Comparison of ENCODE assay signal across 27 cellular contexts in the genomic region with DNA sequence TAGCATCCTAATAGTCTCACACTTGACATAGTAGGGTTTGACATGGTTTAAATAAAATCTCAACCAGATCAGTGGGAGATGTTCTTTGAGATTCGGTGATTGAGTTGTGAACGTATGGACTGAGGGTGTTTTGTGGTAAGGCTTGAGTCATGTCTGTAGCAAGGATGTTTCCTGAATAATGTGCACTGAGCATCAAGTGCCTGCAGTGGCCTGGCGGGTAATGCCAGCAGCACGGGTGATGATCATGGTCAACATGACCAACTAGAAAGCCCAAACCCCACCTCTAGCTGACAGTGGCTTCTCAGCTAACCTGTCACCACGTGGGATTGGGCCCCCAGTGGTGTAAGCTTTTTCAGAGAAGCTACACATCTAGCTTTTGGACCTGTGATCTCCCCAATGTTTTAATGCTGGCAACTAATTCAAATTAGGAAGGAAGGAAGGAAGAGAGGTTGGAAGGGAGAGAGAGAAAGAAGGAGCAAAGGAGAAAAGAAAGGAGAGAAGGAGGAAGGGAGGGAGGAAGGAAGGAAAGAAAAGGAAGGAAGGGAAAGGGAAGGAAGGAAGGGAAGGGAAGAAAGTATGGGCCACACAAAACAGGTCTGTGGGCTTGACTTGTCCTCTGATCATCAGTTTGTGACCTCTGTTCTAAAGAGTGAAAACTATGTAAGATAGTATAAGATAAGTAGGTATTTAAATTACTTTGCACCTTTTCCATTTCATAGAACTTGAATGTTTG. TPM values are rescaled to one million over a fixed set of nuclear protein-coding genes. Genes with fewer than 3 reads are reported as not detected.
A peak's percentile ranks its signal among the peaks of the same experiment; 100 is the strongest.
DNase-seq lines count a peak whose midpoint lies in the region; ATAC-seq, FAIRE-seq and TF ChIP-seq lines count a peak whose summit lies in the region.
"Had no signal": no experiment of that assay in that cellular context is flagged by ENCODE, and none has a peak within 500 bp of the region (broad histone marks: within the 10 kb centered on the region; RNA-seq: fewer than 3 reads in every experiment).

No MANE protein-coding gene starts in this region.

- no peaks in the 10 kb centered on the region for H4K20me1 ChIP-seq in HepG2 (ENCODE audit: insufficient read depth, low read length)
- H4K20me1 ChIP-seq: BLaER1 treated with 17β-estradiol and CSF1 and Interleukin-3, amounts not matched to agents 10 nM and 100 nM had no signal

- POLR2A ChIA-PET in HepG2 (lab: Yijun Ruan, JAX), result interaction anchor here (1.5 kb wide), 1 partner anchor 20 kb away, joined by 5 read pairs; no protein-coding TSS in a partner anchor

- H3K9ac ChIP-seq in HepG2 (ENCODE audit: insufficient read depth, low read depth, low read length), result no peak overlapping the region
- H3K9ac ChIP-seq: BLaER1 treated with 17β-estradiol and CSF1 and Interleukin-3, amounts not matched to agents 10 nM and 100 nM; GM23248 had no signal

- no peak overlapping the region for H3K4me3 Mint-ChIP-seq in effector memory CD8-positive, alpha-beta T cell
- H3K4me3 Mint-ChIP-seq in natural killer cell, result no peak overlapping the region
- H3K4me3 Mint-ChIP-seq in HFFc6, result no peak overlapping the region
- H3K4me3 Mint-ChIP-seq: CD14-positive monocyte; CD4-positive, alpha-beta T cell; CD8-positive, alpha-beta memory T cell had no signal

- TF ChIP-seq POLR2A in HepG2 (IDR thresholded peaks at IDR 0.05; ENCODE audit: insufficient read depth in 1 of 2, low read depth in 2 of 2, low read length in 2 of 2) (no peak), right lobe of liver (IDR thresholded peaks at IDR 0.05) (no peak)

- H3K79me2 ChIP-seq in HepG2 (ENCODE audit: insufficient read depth, low read length), result no peaks in the 10 kb centered on the region

- in situ Hi-C loops in HepG2 (cut with HindIII; ENCODE audit: extremely low pct_ligation_motif_present, low pct_unique_long_range_greater_than_20kb), result no loop called here

- H3K27me3 ChIP-seq in HepG2 (ENCODE audit: control insufficient read depth in 1 of 2, insufficient read depth in 2 of 2, low read length in 2 of 2), result no peaks in the 10 kb centered on the region
- H3K27me3 ChIP-seq in right lobe of liver, result no peaks in the 10 kb centered on the region
- H3K27me3 ChIP-seq: BE2C; BLaER1 treated with 17β-estradiol and CSF1 and Interleukin-3, amounts not matched to agents 10 nM and 100 nM had no signal

- H3K4me3 ChIP-seq in HepG2 (replicated peaks in 1 of 3; ENCODE audit: insufficient read depth in 1 of 3, low read depth in 2 of 3, low read length in 3 of 3) (no peak overlapping the region), right lobe of liver (no peak overlapping the region)
- H3K4me3 ChIP-seq: A549; BLaER1 treated with 17β-estradiol and CSF1 and Interleukin-3, amounts not matched to agents 10 nM and 100 nM; GM23248 had no signal

- TF ChIP-seq EP300 in HepG2 (IDR thresholded peaks at IDR 0.05; ENCODE audit: low read depth in 2 of 2, low read length in 2 of 2) (no peak), HepG2 (CRISPR knock-in tag; IDR thresholded peaks at IDR 0.05; ENCODE audit: borderline replicate concordance) (no peak)

- no peak for TF ChIP-seq CTCF in HepG2 (CRISPR knock-in tag; IDR thresholded peaks at IDR 0.05)
- no peak for TF ChIP-seq CTCF in right lobe of liver (IDR thresholded peaks at IDR 0.05)
- no peak for TF ChIP-seq CTCF in natural killer cell (IDR thresholded peaks at IDR 0.05)
- TF ChIP-seq CTCF in HFFc6 (IDR thresholded peaks at IDR 0.05), result no peak

- 69% methylated on average over 5 of the region's 5 CpGs for WGBS in HepG2 (ENCODE audit: low lambda C conversion rate)
- 17% methylated on average over 2 of the region's 5 CpGs for WGBS in right lobe of liver (ENCODE audit: insufficient coverage, low coverage, low lambda C conversion rate, missing lambda C conversion rate)

- H3K36me3 ChIP-seq in HepG2 (replicated peaks in 1 of 2; ENCODE audit: control insufficient read depth in 1 of 2, insufficient read depth in 2 of 2, low read length in 2 of 2) (no peaks in the 10 kb centered on the region), right lobe of liver (no peaks in the 10 kb centered on the region)
- H3K36me3 ChIP-seq: BE2C had no signal

- peak overlapping the region; percentile 21 to 67 for H3K27ac Mint-ChIP-seq in effector memory CD8-positive, alpha-beta T cell
- H3K27ac Mint-ChIP-seq in natural killer cell (no peak overlapping the region), HFFc6 (no peak overlapping the region)
- H3K27ac Mint-ChIP-seq: CD4-positive, alpha-beta T cell had no signal

- H3K9me3 ChIP-seq in HepG2 (ENCODE audit: low read length) (no peaks in the 10 kb centered on the region), right lobe of liver (no peaks in the 10 kb centered on the region)
- H3K9me3 ChIP-seq: BE2C had no signal

- H3K36me3 Mint-ChIP-seq in effector memory CD8-positive, alpha-beta T cell (ENCODE audit: insufficient read depth), result peaks cover 3% of the 10 kb centered on the region
- H3K36me3 Mint-ChIP-seq in natural killer cell, result no peaks in the 10 kb centered on the region
- H3K36me3 Mint-ChIP-seq in HFFc6 (ENCODE audit: low read depth), result no peaks in the 10 kb centered on the region; the same call in 1 of the 2 replicates
- H3K36me3 Mint-ChIP-seq: CD14-positive monocyte had no signal

- no peak overlapping the region for H3K4me2 ChIP-seq in HepG2 (ENCODE audit: low read depth, low read length)
- H3K4me2 ChIP-seq: A549; BLaER1 treated with 17β-estradiol and CSF1 and Interleukin-3, amounts not matched to agents 10 nM and 100 nM had no signal

- CTCF ChIA-PET in HepG2 (lab: Yijun Ruan, JAX; ENCODE audit: low intra/inter-chr PET ratio, low total read pairs), result no interaction called here

- no peak for TF ChIP-seq RAD21 in HepG2 (CRISPR knock-in tag; IDR thresholded peaks at IDR 0.05)

- FAIRE-seq in HepG2 (lab: Jason Lieb, UNC), result no peak
- FAIRE-seq: A549, D721Med, GM12891, GM18507, H1 had no signal

- H3K4me1 ChIP-seq in HepG2 (ENCODE audit: insufficient read depth, low read length) (no peaks in the 10 kb centered on the region), right lobe of liver (no peaks in the 10 kb centered on the region)
- H3K4me1 ChIP-seq: A549, BE2C had no signal

- DNase-seq in HepG2 (ENCODE audit: low spot score) (no peak), right lobe of liver (no peak), natural killer cell (no peak), HFFc6 (no peak)
- no peak for DNase-seq in effector memory CD8-positive, alpha-beta T cell
- DNase-seq in stimulated activated CD4-positive, alpha-beta T cell treated with anti-CD3 and anti-CD28 coated beads, Interleukin-4, amount 100 ng/mL, for 1 hour, result no peak
- DNase-seq: 8988T; ACHN; AML-193; BE2C; CD4-positive, alpha-beta T cell; CD8-positive, alpha-beta memory T cell; DMS 273 treated with DMSO at 0.1 percent for 48 hours; DMS53; DMS79 treated with DMSO at 0.1 percent for 48 hours; GF-D8; GM23248; H7; HCEC 1CT had no signal

- intact Hi-C loops in HepG2 (cut with micrococcal nuclease; ENCODE audit: unreplicated experiment) (no loop called here), right lobe of liver (cut with DNase I) (no loop called here), natural killer cell (cut with micrococcal nuclease) (no loop called here)

- no peaks in the 10 kb centered on the region for H3K27me3 Mint-ChIP-seq in effector memory CD8-positive, alpha-beta T cell
- H3K27me3 Mint-ChIP-seq in natural killer cell (ENCODE audit: low read depth in 2 of 2) (no peaks in the 10 kb centered on the region), HFFc6 (ENCODE audit: insufficient read depth) (no peaks in the 10 kb centered on the region; the same call in none of the 2 replicates)
- H3K27me3 Mint-ChIP-seq: CD4-positive, alpha-beta T cell; CD8-positive, alpha-beta memory T cell had no signal

- BruUV-seq in HepG2 (replicated peaks; lab: Mats Ljungman, UMichigan), result no TSS peak

- H2AFZ ChIP-seq in HepG2 (ENCODE audit: low read length), result no peak overlapping the region
- H2AFZ ChIP-seq: GM23248 had no signal

- ATAC-seq in HepG2 (no peak), right lobe of liver (no peak), natural killer cell (peak; percentile 42 to 74 (median 55)), HG02885 (IDR thresholded peaks at IDR 0.05; ENCODE audit: poor library complexity, unreplicated experiment) (no peak)
- ATAC-seq in effector memory CD8-positive, alpha-beta T cell (replicated peaks), result no peak
- ATAC-seq: A549 had no signal

- H3K27ac ChIP-seq in HepG2 (ENCODE audit: extremely low read length, insufficient read depth, low read length), result no peak overlapping the region
- no peak overlapping the region for H3K27ac ChIP-seq in right lobe of liver
- H3K27ac ChIP-seq: A549; BLaER1 treated with 17β-estradiol and CSF1 and Interleukin-3, amounts not matched to agents 10 nM and 100 nM; GM23248 had no signal

- H3K4me1 Mint-ChIP-seq in effector memory CD8-positive, alpha-beta T cell (ENCODE audit: low read depth in 2 of 2), result peaks cover 6 to 20% of the 10 kb centered on the region in 2 donors
- H3K4me1 Mint-ChIP-seq in natural killer cell (peaks cover 20 to 21% of the 10 kb centered on the region in 2 donors), HFFc6 (ENCODE audit: low read depth) (no peaks in the 10 kb centered on the region)
- H3K4me1 Mint-ChIP-seq: CD14-positive monocyte had no signal

- H3K9me3 Mint-ChIP-seq in effector memory CD8-positive, alpha-beta T cell, result no peaks in the 10 kb centered on the region
- H3K9me3 Mint-ChIP-seq in natural killer cell, result no peaks in the 10 kb centered on the region
- peaks cover 56% of the 10 kb centered on the region for H3K9me3 Mint-ChIP-seq in HFFc6

RNA-seq across cellular contexts. Expression of a gene that starts 55.4 kb away (rescaled TPM):
- total RNA-seq in HepG2 (2016; rRNA removed; fragmentation: Illumina TruSeq; extraction: Trizol), result 37.4 and 38.4 TPM in 2 replicates
- total RNA-seq in HepG2 (2016; cell fraction: cytosol; rRNA removed; fragmentation: Illumina TruSeq; extraction: Trizol; ENCODE audit: low read depth), result 28.6 and 30.1 TPM in 2 replicates
- 33.0 and 44.5 TPM in 2 replicates for total RNA-seq in HepG2 (2016; cell fraction: insoluble cytoplasmic fraction; rRNA removed; fragmentation: Illumina TruSeq; extraction: Trizol)
- total RNA-seq in HepG2 (2016; cell fraction: membrane; rRNA removed; fragmentation: Illumina TruSeq; extraction: Trizol), result 27.1 and 28.3 TPM in 2 replicates
- 57.3 and 68.9 TPM in 2 replicates for total RNA-seq in HepG2 (2016; cell fraction: nucleus; rRNA removed; fragmentation: Illumina TruSeq; extraction: Trizol)
- 9.1 and 9.2 TPM in 2 replicates for polyA plus RNA-seq in HepG2 (2011; rRNA removed)
- polyA plus RNA-seq in HepG2 (2011; cell fraction: cytosol; rRNA removed), result 10.3 and 11.0 TPM in 2 replicates
- 13.4 and 16.3 TPM in 2 replicates for polyA plus RNA-seq in HepG2 (2011; cell fraction: nucleus; rRNA removed)
- 12.3 and 16.1 TPM in 2 replicates for polyA plus RNA-seq in HepG2 (2012)
- 19.9 and 21.6 TPM in 2 replicates for polyA plus RNA-seq in HepG2 (2016; cell fraction: cytosol; fragmentation: Illumina TruSeq; extraction: Trizol; ENCODE audit: low read depth)
- polyA plus RNA-seq in HepG2 (2016; cell fraction: insoluble cytoplasmic fraction; fragmentation: Illumina TruSeq; extraction: Trizol; ENCODE audit: low read depth), result 30.1 and 30.5 TPM in 2 replicates
- polyA plus RNA-seq in HepG2 (2016; cell fraction: membrane; fragmentation: Illumina TruSeq; extraction: Trizol; ENCODE audit: low read depth), result 18.9 and 20.9 TPM in 2 replicates
- 21.5 and 23.3 TPM in 2 replicates for polyA plus RNA-seq in HepG2 (2016; cell fraction: nucleus; fragmentation: Illumina TruSeq; extraction: Trizol; ENCODE audit: insufficient read depth, low read depth)
- 10.8 and 21.8 TPM in 2 replicates for polyA minus RNA-seq in HepG2 (2011; rRNA and poly(A)+ RNA removed; ENCODE audit: low replicate concordance)
- polyA minus RNA-seq in HepG2 (2011; cell fraction: cytosol; rRNA and poly(A)+ RNA removed), result 7.3 and 12.1 TPM in 2 replicates
- 38.3 and 50.0 TPM in 2 replicates for polyA minus RNA-seq in HepG2 (2011; cell fraction: nucleus; rRNA and poly(A)+ RNA removed)
- 10 to 100 TPM; 13.0 to 24.3 (median 16.5) TPM for total RNA-seq in right lobe of liver
- total RNA-seq in natural killer cell, result 10 to 100 TPM; 21.0 to 29.8 (median 27.0) TPM
- total RNA-seq in HFFc6 (2021; fragmentation: NEBNext Ultra II Directional; extraction: Animal tissue kit (Norgen Biotek cat#: 25700)), result 1 to 10 TPM in 5 of 6 experiments, under 1 TPM in 1; 0.46 to 3.4 (median 1.3) TPM

Comparison
In these comparisons a context has a peak if more than half of its experiments do, and no peak if none do; other contexts are left out.
1. ATAC-seq: peak in natural killer cell (3 of 3); none in HepG2 (single experiment), right lobe of liver (0 of 4), effector memory CD8-positive, alpha-beta T cell (single experiment) and HG02885 (single experiment).
2. H3K27ac Mint-ChIP-seq: peak in effector memory CD8-positive, alpha-beta T cell (2 of 2); none in natural killer cell (0 of 2) and HFFc6 (single experiment).